ENCODE assay signal across 12 cellular contexts in the genomic region with DNA sequence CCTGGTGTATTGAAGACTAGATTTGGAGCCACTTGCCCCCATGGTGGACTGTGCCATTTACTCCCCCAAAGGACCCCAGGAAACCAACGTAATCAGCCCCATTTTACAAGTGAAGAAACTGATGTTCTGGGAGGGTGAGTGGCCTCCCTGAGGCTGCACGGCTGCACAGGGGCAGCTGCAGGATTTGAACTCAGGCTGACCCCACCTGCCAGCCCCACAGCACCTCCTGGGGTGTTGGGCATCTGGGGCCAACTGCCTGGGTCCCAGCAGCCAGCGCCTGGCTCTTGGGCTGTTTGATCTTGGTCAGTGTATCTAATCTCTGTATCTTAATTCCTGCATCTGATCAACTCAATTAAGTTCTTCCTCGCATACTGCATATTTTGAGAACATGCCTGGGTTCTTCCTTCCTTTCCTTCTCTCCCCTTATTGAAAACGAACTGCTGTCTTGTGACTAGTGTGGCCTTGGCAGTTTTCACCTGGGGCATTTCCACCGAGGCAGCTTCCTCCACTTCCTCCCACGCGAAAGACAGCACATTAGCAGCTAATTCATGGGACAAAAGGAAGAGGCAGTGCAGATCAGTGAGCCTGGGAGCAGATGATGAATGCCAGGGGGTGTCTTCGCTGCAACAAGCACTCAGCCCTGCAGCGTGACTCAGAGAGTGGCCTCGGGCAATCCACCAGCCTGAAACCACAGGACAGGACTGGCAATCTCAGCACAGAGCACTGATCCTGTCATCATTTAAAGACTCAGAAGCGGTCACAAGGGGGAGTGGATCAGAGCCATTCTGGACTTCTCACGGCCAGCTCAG.
DNase-seq lines count a peak whose midpoint lies in the region; ATAC-seq, FAIRE-seq and TF ChIP-seq lines count a peak whose summit lies in the region.
"Had no signal": no experiment of that assay in that cellular context is flagged by ENCODE, and none has a peak within 500 bp of the region (broad histone marks: within the 10 kb centered on the region; RNA-seq: fewer than 3 reads in every experiment).

No MANE protein-coding gene starts in this region.

- FAIRE-seq in kidney (lab: Jason Lieb, UNC): no peak

- no peaks in the 10 kb centered on the region for H3K4me1 ChIP-seq in kidney (ENCODE audit: control insufficient read depth in 1 of 2, insufficient read depth in 1 of 2, low read depth in 1 of 2, low read length in 2 of 2)
- H3K4me1 ChIP-seq: suprapubic skin had no signal

- H3K4me3 ChIP-seq in kidney (ENCODE audit: low read length in 2 of 2): no peak overlapping the region
- H3K4me3 ChIP-seq: suprapubic skin had no signal

- no peaks in the 10 kb centered on the region for H3K9me3 ChIP-seq in kidney (ENCODE audit: control insufficient read depth in 1 of 2, low read length in 2 of 2)
- H3K9me3 ChIP-seq: suprapubic skin had no signal

- no peak for TF ChIP-seq POLR2A in GM18505 (IDR thresholded peaks at IDR 0.05; ENCODE audit: borderline replicate concordance, extremely low read depth, insufficient read depth, insufficient read length)

- TF ChIP-seq CTCF in AG09319 (IDR thresholded peaks at IDR 0.05; ENCODE audit: low read depth, low read length): no peak
- no peak for TF ChIP-seq CTCF in kidney (IDR thresholded peaks at IDR 0.05; ENCODE audit: borderline replicate concordance, extremely low read depth, insufficient read depth)

- peak; percentile 16 for DNase-seq in AG09319 (ENCODE audit: extremely low read depth, low read depth)
- peak; percentile 85 for DNase-seq in LHCN-M2 (ENCODE audit: low read depth)
- DNase-seq in amniotic stem cell (lab: John Stamatoyannopoulos, UW): peak; percentile 85
- DNase-seq in iPS-NIHi7 (ENCODE audit: extremely low spot score): peak; percentile 58
- DNase-seq in kidney: no peak
- no peak for DNase-seq in pons (ENCODE audit: low spot score)
- DNase-seq: CD4-positive, CD25-positive, alpha-beta regulatory T cell; natural killer cell; NCI-H2029 had no signal

- no peak overlapping the region for H3K9ac ChIP-seq in kidney (ENCODE audit: low read length in 2 of 2)

- H3K36me3 ChIP-seq in kidney (ENCODE audit: control insufficient read depth in 1 of 2, insufficient read depth in 2 of 2, low read length in 2 of 2): no peaks in the 10 kb centered on the region
- H3K36me3 ChIP-seq: suprapubic skin had no signal

- no peak overlapping the region for H3K27ac ChIP-seq in kidney (ENCODE audit: low read depth in 2 of 2, low read length in 2 of 2)
- H3K27ac ChIP-seq: suprapubic skin had no signal

- no peak for ATAC-seq in GM18505 (IDR thresholded peaks at IDR 0.05; ENCODE audit: unreplicated experiment)
- ATAC-seq in HG02571 (IDR thresholded peaks at IDR 0.05; ENCODE audit: unreplicated experiment): no peak
- ATAC-seq: natural killer cell had no signal

- intact Hi-C loops in kidney (cut with DNase I): no loop called here

Comparison
In these comparisons a context has a peak if more than half of its experiments do, and no peak if none do; other contexts are left out.
1. DNase-seq: peak in AG09319 (single experiment), LHCN-M2 (single experiment), amniotic stem cell (single experiment) and iPS-NIHi7 (single experiment); none in kidney (single experiment) and pons (single experiment).